In genomic region chr10:23147035-23147434, GRCh38 we compare ENCODE assay signal across 12 cellular contexts. TPM values are rescaled to one million over a fixed set of nuclear protein-coding genes. Genes with fewer than 3 reads are reported as not detected.
"Had no signal": no experiment of that assay in that cellular context is flagged by ENCODE, and none has a peak within 500 bp of the region (broad histone marks: within the 10 kb centered on the region; RNA-seq: fewer than 3 reads in every experiment).

No MANE protein-coding gene starts in this region.

- H3K4me1 ChIP-seq: HAP-1 had no signal

- H2AFZ ChIP-seq: GM23248, GM23338 had no signal

- H3K9ac ChIP-seq: GM23248 had no signal

- H3K4me2 ChIP-seq: GM23338 had no signal

- H3K4me3 ChIP-seq: GM23248, GM23338, HAP-1 had no signal

- DNase-seq: GM23248, GOT3, H7, H9, HCEC 1CT, HFFc6 had no signal

- H3K27ac ChIP-seq: GM23248 had no signal

- FAIRE-seq: H1, H54 had no signal

- H3K36me3 ChIP-seq: HAP-1 had no signal

- ATAC-seq: HCT116 had no signal

- H3K9me3 ChIP-seq: HAP-1 had no signal

RNA-seq across cellular contexts. Expression of gene PTF1A, which starts 45.1 kb away (rescaled TPM):
- total RNA-seq: GM23248, GM23338, H1, H4, H9, HFFc6 had no signal
- polyA plus RNA-seq: GM23248, GM23338, H1 had no signal
